17 cellular contexts compared by ENCODE assay signal in the genomic region with DNA sequence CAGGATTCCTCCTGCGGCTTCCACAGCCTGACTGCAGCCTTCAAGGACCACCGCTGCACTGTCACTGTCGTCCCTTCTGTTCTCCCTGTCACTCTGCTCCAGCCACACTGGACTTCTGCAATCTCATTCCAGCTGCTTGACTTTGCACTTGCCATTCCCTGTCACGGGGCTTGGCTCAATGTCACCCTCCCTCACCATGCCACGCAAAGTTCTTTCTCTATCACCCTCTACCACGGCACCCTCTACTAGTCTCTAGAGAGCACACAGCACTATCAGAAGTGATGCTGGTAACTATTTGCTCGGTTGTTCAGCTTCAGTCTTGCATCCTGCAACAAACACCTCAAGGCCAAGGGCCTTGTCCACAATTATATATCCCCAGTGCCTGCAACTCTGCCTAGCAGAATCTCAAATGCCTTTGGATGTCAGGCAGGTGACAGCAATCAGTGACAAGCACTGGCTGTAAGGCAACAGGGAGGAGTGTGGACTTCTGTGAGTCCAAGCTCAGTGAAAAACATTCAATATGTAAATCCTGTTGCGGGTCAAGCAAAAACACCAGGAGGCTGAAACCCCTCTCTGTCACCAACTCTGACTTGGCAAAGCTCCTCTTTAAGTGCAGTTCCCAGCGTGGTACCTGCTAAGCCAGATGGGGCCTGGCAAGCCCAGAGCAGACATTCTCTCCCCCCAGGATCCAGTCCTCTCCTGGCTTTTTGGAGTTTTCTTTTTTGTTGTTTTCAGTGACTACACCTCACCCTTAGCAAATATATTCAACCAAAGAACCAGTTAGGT.
DNase-seq lines count a peak whose midpoint lies in the region; ATAC-seq, FAIRE-seq and TF ChIP-seq lines count a peak whose summit lies in the region.
"Had no signal": no experiment of that assay in that cellular context is flagged by ENCODE, and none has a peak within 500 bp of the region (broad histone marks: within the 10 kb centered on the region; RNA-seq: fewer than 3 reads in every experiment).

No MANE protein-coding gene starts in this region.

- TF ChIP-seq RAD21 in H1 (IDR thresholded peaks at IDR 0.05 in 1 of 2, conservative IDR thresholded peaks at IDR 0.05 in 1 of 2; ENCODE audit: low read depth in 2 of 2, low read length in 2 of 2), result no peak

- no peak overlapping the region for H2BK5ac ChIP-seq in H1 (ENCODE audit: low read depth, low read length)

- H3K4me3 ChIP-seq in left ventricle myocardium inferior, result no peak overlapping the region
- H3K4me3 ChIP-seq in H1 (ENCODE audit: extremely low read depth in 1 of 4, insufficient read depth in 2 of 4, low read depth in 3 of 4, low read length in 4 of 4), result no peak overlapping the region
- peak overlapping the region; percentile 27; the same call in 1 of the 2 replicates for H3K4me3 ChIP-seq in iPS-20b (ENCODE audit: low read length)
- H3K4me3 ChIP-seq in PC-9, result no peak overlapping the region
- H3K4me3 ChIP-seq: BLaER1, GM12878, K562 had no signal

- ATAC-seq in Right ventricle myocardium inferior (peak; percentile 42), GM19467 (IDR thresholded peaks at IDR 0.05; ENCODE audit: unreplicated experiment) (no peak)
- ATAC-seq in activated CD4-positive, CD25-positive, alpha-beta regulatory T cell treated with anti-CD3 and anti-CD28 coated beads, Interleukin-2, amount 50 U/mL, for 24 hours, result no peak
- ATAC-seq: GM12878, K562 had no signal

- TF ChIP-seq POLR2A in H1 (IDR thresholded peaks at IDR 0.05; ENCODE audit: control extremely low read depth in 1 of 2, low read depth in 2 of 2, low read length in 2 of 2), result no peak

- 78% methylated on average over 9 of the region's 9 CpGs; no CpG with 5 or more reads in 1 of the 2 experiments for WGBS in H1 (ENCODE audit: extremely low coverage in 1 of 2, insufficient coverage in 1 of 2, insufficient read length in 1 of 2, insufficient replicate concordance in 2 of 2, low coverage in 1 of 2, low lambda C conversion rate in 2 of 2, missing lambda C conversion rate in 1 of 2), 2 experiments

- POLR2A ChIA-PET in H1 (lab: Charles Lee; ENCODE audit: partially characterized antibody) (interaction anchor here (1.0 kb wide), 1 partner anchor 9 kb away, joined by 3 read pairs; no protein-coding TSS in a partner anchor), PC-9 (lab: Charles Lee; ENCODE audit: unreplicated experiment) (no interaction called here)

- no peaks in the 10 kb centered on the region for H3K9me2 ChIP-seq in PC-9 (ENCODE audit: insufficient read depth)

- H3K4ac ChIP-seq in H1 (replicated peaks; ENCODE audit: insufficient read length, low read depth, low read length), result peak overlapping the region; percentile 73

- H3K79me2 ChIP-seq in H1 (ENCODE audit: control insufficient read depth in 1 of 2, insufficient read depth in 2 of 2, low read length in 2 of 2), result no peaks in the 10 kb centered on the region
- H3K79me2 ChIP-seq in PC-9 (ENCODE audit: low read depth), result no peaks in the 10 kb centered on the region

- no peak overlapping the region for H4K8ac ChIP-seq in H1 (ENCODE audit: extremely low read depth, insufficient read depth, low read length)

- H3K79me1 ChIP-seq in H1 (ENCODE audit: low read depth, low read length), result no peaks in the 10 kb centered on the region

- no peak overlapping the region for H3K14ac ChIP-seq in H1 (ENCODE audit: insufficient read length)

- CTCF ChIA-PET in H1 (lab: Charles Lee; ENCODE audit: partially characterized antibody) (interaction anchor here (0.6 to 1.9 kb wide), 3 partner anchors 18 to 268 kb away, joined by 3 to 5 read pairs (median 4); no protein-coding TSS in a partner anchor), PC-9 (lab: Charles Lee) (no interaction called here)

- TF ChIP-seq CTCF in left ventricle myocardium inferior (IDR thresholded peaks at IDR 0.05; ENCODE audit: borderline replicate concordance) (no peak), H1 (IDR thresholded peaks at IDR 0.05; ENCODE audit: control extremely low read depth in 1 of 3, insufficient read depth in 1 of 3, low read depth in 1 of 3, low read length in 3 of 3) (no peak), PC-9 (conservative IDR thresholded peaks at IDR 0.05) (no peak)

- H3K23me2 ChIP-seq in H1 (ENCODE audit: low read depth, low read length), result no peaks in the 10 kb centered on the region

- TF ChIP-seq EP300 in H1 (IDR thresholded peaks at IDR 0.05; ENCODE audit: borderline replicate concordance in 1 of 2, low read depth in 2 of 2, low read length in 2 of 2), result no peak

- peak overlapping the region; percentile 73; the same call in 1 of the 2 replicates for H2BK15ac ChIP-seq in H1 (ENCODE audit: low read length)

- H4K20me1 ChIP-seq in H1 (replicated peaks in 1 of 2; ENCODE audit: control insufficient read depth in 1 of 2, insufficient read depth in 2 of 2, low read length in 2 of 2) (no peaks in the 10 kb centered on the region), PC-9 (ENCODE audit: insufficient read depth) (no peaks in the 10 kb centered on the region)
- H4K20me1 ChIP-seq: BLaER1 had no signal

- H2BK20ac ChIP-seq in H1 (ENCODE audit: low read length), result peak overlapping the region; percentile 62

- H2BK120ac ChIP-seq in H1 (replicated peaks; ENCODE audit: low read depth, low read length), result peak overlapping the region; percentile 79

- no peak overlapping the region for H3K56ac ChIP-seq in H1 (replicated peaks; ENCODE audit: insufficient read length, low read depth, low read length)

- H2AFZ ChIP-seq in H1 (ENCODE audit: low read length) (no peak overlapping the region), PC-9 (no peak overlapping the region)

- H3K36me3 ChIP-seq in left ventricle myocardium inferior (no peaks in the 10 kb centered on the region), H1 (ENCODE audit: control insufficient read depth in 2 of 4, insufficient read depth in 4 of 4, low read length in 3 of 4) (no peaks in the 10 kb centered on the region), iPS-20b (ENCODE audit: insufficient read depth, low read depth, low read length) (no peaks in the 10 kb centered on the region), PC-9 (ENCODE audit: low read depth) (no peaks in the 10 kb centered on the region)
- H3K36me3 ChIP-seq: BLaER1 had no signal

- no peak for FAIRE-seq in H1 (lab: Jason Lieb, UNC)
- FAIRE-seq: GM12878, GM18507, K562 had no signal

- no TSS peak for BruUV-seq in PC-9 (replicated peaks; lab: Mats Ljungman, UMichigan)

- H3K4me2 ChIP-seq in H1 (ENCODE audit: insufficient read depth in 1 of 2, low read depth in 2 of 2, low read length in 2 of 2) (no peak overlapping the region; a peak in 1 of 4 replicates), PC-9 (no peak overlapping the region)
- H3K4me2 ChIP-seq: BLaER1 had no signal

- no peak overlapping the region for H3K27ac ChIP-seq in left ventricle myocardium inferior (replicated peaks)
- no peak overlapping the region for H3K27ac ChIP-seq in H1 (ENCODE audit: low read depth, low read length)
- H3K27ac ChIP-seq in iPS-20b (ENCODE audit: low read length), result peak overlapping the region; percentile 23
- H3K27ac ChIP-seq in PC-9, result no peak overlapping the region
- H3K27ac ChIP-seq: BLaER1, HL-60 had no signal

- intact Hi-C loops in Right ventricle myocardium inferior (cut with DNase I), result no loop called here
- intact Hi-C loops in left ventricle myocardium inferior (cut with micrococcal nuclease), result no loop called here
- intact Hi-C loops in PC-9 (cut with micrococcal nuclease; ENCODE audit: unreplicated experiment), result no loop called here

- no peak overlapping the region for H4K5ac ChIP-seq in H1 (ENCODE audit: insufficient read length, low read depth, low read length)

- no peak for DNase-seq in Right ventricle myocardium inferior (ENCODE audit: missing footprints)
- no peak for DNase-seq in left ventricle myocardium inferior
- no peak for DNase-seq in H1 (ENCODE audit: low read depth in 1 of 2, low spot score in 2 of 2)
- DNase-seq in hippocampal formation (lab: John Stamatoyannopoulos, UW), result no peak
- DNase-seq in PC-9, result no peak
- DNase-seq: 8988T, DMS53, NCI-H1436, NCI-H345 had no signal

- peak overlapping the region; percentile 75 for H3K23ac ChIP-seq in H1 (ENCODE audit: insufficient read length)

- H3K27me3 ChIP-seq in left ventricle myocardium inferior (ENCODE audit: low read depth), result no peaks in the 10 kb centered on the region
- H3K27me3 ChIP-seq in H1 (replicated peaks in 1 of 4; ENCODE audit: control insufficient read depth in 3 of 4, extremely low read depth in 1 of 4, insufficient read depth in 3 of 4, low read length in 3 of 4), result no peaks in the 10 kb centered on the region
- no peaks in the 10 kb centered on the region for H3K27me3 ChIP-seq in iPS-20b (ENCODE audit: insufficient read depth, low read length)
- H3K27me3 ChIP-seq in PC-9 (ENCODE audit: insufficient read depth, low read depth), result 0 out of 2 replicates have a peak, but pooled peaks cover 4% of the 10 kb centered on the region
- H3K27me3 ChIP-seq: BLaER1 had no signal

- H2BK12ac ChIP-seq in H1 (ENCODE audit: low read depth, low read length), result peak overlapping the region; percentile 72; the same call in 1 of the 2 replicates

- peaks cover 19% of the 10 kb centered on the region for H3K4me1 ChIP-seq in left ventricle myocardium inferior
- peaks cover 13 to 32% (median 23%) of the 10 kb centered on the region in 4 experiments; a peak in 6 of 7 replicates for H3K4me1 ChIP-seq in H1 (replicated peaks in 1 of 4; ENCODE audit: control insufficient read depth in 3 of 4, insufficient read depth in 4 of 4, low read length in 3 of 4)
- H3K4me1 ChIP-seq in iPS-20b (ENCODE audit: insufficient read depth, low read length), result peaks cover 43% of the 10 kb centered on the region
- no peaks in the 10 kb centered on the region for H3K4me1 ChIP-seq in PC-9 (replicated peaks; ENCODE audit: insufficient read depth)
- H3K4me1 ChIP-seq: BLaER1 had no signal

- H2AK5ac ChIP-seq in H1 (ENCODE audit: low read depth, low read length), result no peak overlapping the region

- H4K91ac ChIP-seq in H1 (replicated peaks; ENCODE audit: insufficient read length, low read length), result peak overlapping the region; percentile 29

- no peaks in the 10 kb centered on the region for H3K9me3 ChIP-seq in left ventricle myocardium inferior (replicated peaks)
- no peaks in the 10 kb centered on the region for H3K9me3 ChIP-seq in H1 (ENCODE audit: insufficient read depth in 2 of 2, low read depth in 1 of 2, low read length in 1 of 2)
- H3K9me3 ChIP-seq in iPS-20b (ENCODE audit: insufficient read depth, low read depth, low read length), result no peaks in the 10 kb centered on the region
- no peaks in the 10 kb centered on the region for H3K9me3 ChIP-seq in PC-9 (ENCODE audit: insufficient read depth, low read depth)
- H3K9me3 ChIP-seq: BLaER1 had no signal

- H3K9ac ChIP-seq in H1 (replicated peaks in 1 of 4; ENCODE audit: extremely low read depth in 1 of 4, low read depth in 3 of 4, low read length in 3 of 4), result peak overlapping the region in 1 of 4 experiments; percentile 6; a peak in 2 of 7 replicates
- H3K9ac ChIP-seq in iPS-20b (ENCODE audit: low read depth, low read length), result no peak overlapping the region; the same call in 1 of the 2 replicates
- H3K9ac ChIP-seq: BLaER1 had no signal

- no peaks in the 10 kb centered on the region for H3F3A ChIP-seq in PC-9 (ENCODE audit: insufficient read depth, low read depth)

- H3K18ac ChIP-seq in H1 (ENCODE audit: extremely low read depth, low read length), result peak overlapping the region; percentile 79

TF ChIP-seq in H1, 55 proteins besides CTCF, POLR2A, EP300 and RAD21 (continues in another document):
- TF ChIP-seq KDM4A (IDR thresholded peaks at IDR 0.05; ENCODE audit: low read depth, low read length, severe bottlenecking) (no peak), TAF1 (IDR thresholded peaks at IDR 0.05; ENCODE audit: low read depth, low read length) (no peak)
